16 cellular contexts compared by ENCODE assay signal in genomic region chr1:21873761-21874160, GRCh38.
DNase-seq lines count a peak whose midpoint lies in the region; ATAC-seq, FAIRE-seq and TF ChIP-seq lines count a peak whose summit lies in the region.
"Had no signal": no experiment of that assay in that cellular context is flagged by ENCODE, and none has a peak within 500 bp of the region (broad histone marks: within the 10 kb centered on the region; RNA-seq: fewer than 3 reads in every experiment).

No MANE protein-coding gene starts in this region.

- no peak overlapping the region for H3K27ac ChIP-seq in HEK293 (ENCODE audit: extremely low read depth, low read depth, low read length)
- H3K27ac ChIP-seq in H1 (ENCODE audit: low read depth, low read length): no peak overlapping the region
- H3K27ac ChIP-seq in neural progenitor cell: peak overlapping the region; percentile 37
- peak overlapping the region; percentile 39 to 79 for H3K27ac ChIP-seq in tibial artery

- 0 out of 2 replicates have a peak overlapping the region, but pooled peaks have one; percentile 13 for H2BK5ac ChIP-seq in H1 (ENCODE audit: low read depth, low read length)

- no peak overlapping the region for H3K56ac ChIP-seq in H1 (replicated peaks; ENCODE audit: insufficient read length, low read depth, low read length)

- H2AFZ ChIP-seq in H1 (ENCODE audit: low read length) (no peak overlapping the region), neural progenitor cell (replicated peaks) (no peak overlapping the region)

- H4K8ac ChIP-seq in H1 (ENCODE audit: extremely low read depth, insufficient read depth, low read length): 0 out of 2 replicates have a peak overlapping the region, but pooled peaks have one; percentile 8

- DNase-seq in H1 (ENCODE audit: low read depth in 1 of 2, low spot score in 2 of 2) (no peak), neural progenitor cell (ENCODE audit: low spot score) (no peak), tibial artery (no peak), glomerular visceral epithelial cell (ENCODE audit: extremely low spot score) (no peak)
- no peak for DNase-seq in effector memory CD8-positive, alpha-beta T cell
- DNase-seq: C1 segment of cervical spinal cord; Calu3; CD4-positive, alpha-beta T cell; DMS 273 treated with DMSO at 0.1 percent for 48 hours had no signal

- no peak overlapping the region for H3K4me3 Mint-ChIP-seq in neural progenitor cell
- H3K4me3 Mint-ChIP-seq in effector memory CD8-positive, alpha-beta T cell: no peak overlapping the region
- H3K4me3 Mint-ChIP-seq: B cell; CD4-positive, alpha-beta T cell had no signal

- H4K91ac ChIP-seq in H1 (replicated peaks; ENCODE audit: insufficient read length, low read length): no peak overlapping the region

- H2BK20ac ChIP-seq in H1 (ENCODE audit: low read length): no peak overlapping the region

- no peak overlapping the region for H3K23ac ChIP-seq in H1 (ENCODE audit: insufficient read length)

- peaks cover 4% of the 10 kb centered on the region for H3K36me3 Mint-ChIP-seq in neural progenitor cell
- peaks cover 3% of the 10 kb centered on the region for H3K36me3 Mint-ChIP-seq in effector memory CD8-positive, alpha-beta T cell (ENCODE audit: insufficient read depth)

- no peak for ATAC-seq in GM19324 (IDR thresholded peaks at IDR 0.05; ENCODE audit: low FRiP score, unreplicated experiment)
- ATAC-seq in effector memory CD8-positive, alpha-beta T cell (replicated peaks): no peak
- ATAC-seq: GM12878, HCT116 had no signal

- CTCF ChIA-PET in HEK293 (lab: Yijun Ruan, JAX): no interaction called here
- CTCF ChIA-PET in H1 (lab: Charles Lee; ENCODE audit: partially characterized antibody): no interaction called here

- no peaks in the 10 kb centered on the region for H3K79me1 ChIP-seq in H1 (ENCODE audit: low read depth, low read length)

- no peak overlapping the region for H3K4ac ChIP-seq in H1 (replicated peaks; ENCODE audit: insufficient read length, low read depth, low read length)

- no peak overlapping the region for H2BK15ac ChIP-seq in H1 (ENCODE audit: low read length)

- H3K4me2 ChIP-seq in H1 (ENCODE audit: insufficient read depth in 1 of 2, low read depth in 2 of 2, low read length in 2 of 2): no peak overlapping the region
- peak overlapping the region; percentile 55 for H3K4me2 ChIP-seq in neural progenitor cell

- H4K5ac ChIP-seq in H1 (ENCODE audit: insufficient read length, low read depth, low read length): no peak overlapping the region

- H4K20me1 ChIP-seq in H1 (replicated peaks in 1 of 2; ENCODE audit: control insufficient read depth in 1 of 2, insufficient read depth in 2 of 2, low read length in 2 of 2) (peaks cover 0 to 5% of the 10 kb centered on the region in 2 experiments), neural progenitor cell (ENCODE audit: low read depth) (no peaks in the 10 kb centered on the region)

- intact Hi-C loops in tibial artery (cut with DNase I; ENCODE audit: low total_unique reads): loop anchor here (5.0 kb wide), 1 partner anchor 84 kb away; no protein-coding TSS in a partner anchor

- H2BK120ac ChIP-seq in H1 (replicated peaks; ENCODE audit: low read depth, low read length): no peak overlapping the region

- H3K9me3 ChIP-seq in HEK293 (ENCODE audit: control insufficient read depth, insufficient read depth, low read depth, low read length) (no peaks in the 10 kb centered on the region), H1 (ENCODE audit: insufficient read depth in 2 of 2, low read depth in 1 of 2, low read length in 1 of 2) (no peaks in the 10 kb centered on the region), neural progenitor cell (ENCODE audit: low read depth) (no peaks in the 10 kb centered on the region), tibial artery (no peaks in the 10 kb centered on the region)

- no peak for TF ChIP-seq CTCF in HEK293 (tag by site-specific recombination; IDR thresholded peaks at IDR 0.05)
- TF ChIP-seq CTCF in H1 (IDR thresholded peaks at IDR 0.05; ENCODE audit: control extremely low read depth in 1 of 3, insufficient read depth in 1 of 3, low read depth in 1 of 3, low read length in 3 of 3): no peak
- no peak for TF ChIP-seq CTCF in neural progenitor cell (IDR thresholded peaks at IDR 0.05)
- no peak for TF ChIP-seq CTCF in tibial artery (IDR thresholded peaks at IDR 0.05)

- H3K4me1 ChIP-seq in HEK293 (ENCODE audit: control insufficient read depth, insufficient read depth, low read length) (no peaks in the 10 kb centered on the region), H1 (replicated peaks in 1 of 4; ENCODE audit: control insufficient read depth in 3 of 4, insufficient read depth in 4 of 4, low read length in 3 of 4) (no peaks in the 10 kb centered on the region; a peak in 1 of 7 replicates), neural progenitor cell (peaks cover 5% of the 10 kb centered on the region), tibial artery (peaks cover 0 to 42% (median 27%) of the 10 kb centered on the region in 4 donors)

- H3K36me3 ChIP-seq in HEK293 (ENCODE audit: control insufficient read depth in 2 of 2, insufficient read depth in 1 of 2, low read length in 2 of 2) (peaks cover 0 to 59% of the 10 kb centered on the region in 2 experiments; a peak in 1 of 3 replicates), H1 (ENCODE audit: control insufficient read depth in 2 of 4, insufficient read depth in 4 of 4, low read length in 3 of 4) (peaks cover 21 to 58% (median 46%) of the 10 kb centered on the region in 4 experiments), neural progenitor cell (no peaks in the 10 kb centered on the region), tibial artery (peaks cover 73 to 100% (median 85%) of the 10 kb centered on the region in 3 donors)

- no peaks in the 10 kb centered on the region for H3K23me2 ChIP-seq in H1 (ENCODE audit: low read depth, low read length)

- H3K27me3 Mint-ChIP-seq in neural progenitor cell (ENCODE audit: insufficient read depth, low read depth): no peaks in the 10 kb centered on the region
- H3K27me3 Mint-ChIP-seq in effector memory CD8-positive, alpha-beta T cell: peaks cover 15 to 45% of the 10 kb centered on the region in 2 donors
- H3K27me3 Mint-ChIP-seq: B cell; CD4-positive, alpha-beta T cell had no signal

- FAIRE-seq in H1 (lab: Jason Lieb, UNC): no peak
- FAIRE-seq: A204.1, GM12878, GM18507 had no signal

- peak overlapping the region; percentile 96 for H3K27ac Mint-ChIP-seq in neural progenitor cell
- H3K27ac Mint-ChIP-seq in effector memory CD8-positive, alpha-beta T cell: no peak overlapping the region
- H3K27ac Mint-ChIP-seq: B cell; CD4-positive, alpha-beta T cell had no signal

- WGBS in H1 (ENCODE audit: extremely low coverage in 1 of 2, insufficient coverage in 1 of 2, insufficient read length in 1 of 2, insufficient replicate concordance in 2 of 2, low coverage in 1 of 2, low lambda C conversion rate in 2 of 2, missing lambda C conversion rate in 1 of 2), 2 experiments: 92% methylated on average over 7 of the region's 10 CpGs; no CpG with 5 or more reads in 1 of the 2 experiments

- H3K27me3 ChIP-seq in H1 (replicated peaks in 1 of 4; ENCODE audit: control insufficient read depth in 3 of 4, extremely low read depth in 1 of 4, insufficient read depth in 3 of 4, low read length in 3 of 4) (no peaks in the 10 kb centered on the region; a peak in 1 of 7 replicates), neural progenitor cell (no peaks in the 10 kb centered on the region), tibial artery (no peaks in the 10 kb centered on the region)

- H3K79me2 ChIP-seq in H1 (ENCODE audit: control insufficient read depth in 1 of 2, insufficient read depth in 2 of 2, low read length in 2 of 2) (no peaks in the 10 kb centered on the region), neural progenitor cell (ENCODE audit: low read depth) (no peaks in the 10 kb centered on the region)

- H3K9me3 Mint-ChIP-seq in neural progenitor cell: no peaks in the 10 kb centered on the region
- no peaks in the 10 kb centered on the region for H3K9me3 Mint-ChIP-seq in effector memory CD8-positive, alpha-beta T cell
- H3K9me3 Mint-ChIP-seq: CD4-positive, alpha-beta T cell had no signal

- no peak for TF ChIP-seq POLR2A in H1 (IDR thresholded peaks at IDR 0.05; ENCODE audit: control extremely low read depth in 1 of 2, low read depth in 2 of 2, low read length in 2 of 2)

- no peak for TF ChIP-seq RAD21 in H1 (IDR thresholded peaks at IDR 0.05 in 1 of 2, conservative IDR thresholded peaks at IDR 0.05 in 1 of 2; ENCODE audit: low read depth in 2 of 2, low read length in 2 of 2)

- no peak overlapping the region for H3K14ac ChIP-seq in H1 (ENCODE audit: insufficient read length)

- no peak overlapping the region for H3K18ac ChIP-seq in H1 (ENCODE audit: extremely low read depth, low read length)

- POLR2A ChIA-PET in HEK293 (lab: Yijun Ruan, JAX) (no interaction called here), H1 (lab: Charles Lee; ENCODE audit: partially characterized antibody) (no interaction called here)

- no peak overlapping the region; a peak in 1 of 7 replicates for H3K9ac ChIP-seq in H1 (replicated peaks in 1 of 4; ENCODE audit: extremely low read depth in 1 of 4, low read depth in 3 of 4, low read length in 3 of 4)
- peak overlapping the region; percentile 27 for H3K9ac ChIP-seq in neural progenitor cell

- H3K4me3 ChIP-seq in HEK293 (ENCODE audit: low read depth, low read length): no peak overlapping the region
- H3K4me3 ChIP-seq in H1 (ENCODE audit: extremely low read depth in 1 of 4, insufficient read depth in 2 of 4, low read depth in 3 of 4, low read length in 4 of 4): no peak overlapping the region
- no peak overlapping the region for H3K4me3 ChIP-seq in neural progenitor cell
- no peak overlapping the region for H3K4me3 ChIP-seq in tibial artery
- H3K4me3 ChIP-seq: GM12878 had no signal

- no peak overlapping the region for H2AK5ac ChIP-seq in H1 (ENCODE audit: low read depth, low read length)

- H3K4me1 Mint-ChIP-seq in neural progenitor cell: peaks cover 12% of the 10 kb centered on the region
- H3K4me1 Mint-ChIP-seq in effector memory CD8-positive, alpha-beta T cell (ENCODE audit: low read depth in 2 of 2): no peaks in the 10 kb centered on the region
- H3K4me1 Mint-ChIP-seq: B cell had no signal

- no peak for TF ChIP-seq EP300 in H1 (IDR thresholded peaks at IDR 0.05; ENCODE audit: borderline replicate concordance in 1 of 2, low read depth in 2 of 2, low read length in 2 of 2)

- no peaks in the 10 kb centered on the region for H3F3A ChIP-seq in neural progenitor cell (ENCODE audit: low read depth)

- H2BK12ac ChIP-seq in H1 (ENCODE audit: low read depth, low read length): no peak overlapping the region

TF ChIP-seq in HEK293, 187 proteins besides CTCF, POLR2A, EP300 and RAD21:
- TF ChIP-seq ZFHX2 (tag by site-specific recombination; conservative IDR thresholded peaks at IDR 0.05): peak; percentile 57
- TF ChIP-seq EGR2 (tag by site-specific recombination; IDR thresholded peaks at IDR 0.05; ENCODE audit: low read depth): peak; percentile 75
- no peak for TF ChIP-seq ZNF558 (tag by site-specific recombination; IDR thresholded peaks at IDR 0.05)
- TF ChIP-seq ZNF138 (tag by site-specific recombination; IDR thresholded peaks at IDR 0.05; ENCODE audit: borderline replicate concordance): no peak
TF ChIP-seq in HEK293: peak in this region for 2.

TF ChIP-seq in H1, 55 proteins besides CTCF, POLR2A, EP300 and RAD21 (continues in another document):
- TF ChIP-seq ZNF274 (IDR thresholded peaks at IDR 0.05; ENCODE audit: borderline replicate concordance, extremely low read depth, low read length) (no peak), YY1 (IDR thresholded peaks at IDR 0.05; ENCODE audit: low read depth, low read length) (no peak), SP1 (IDR thresholded peaks at IDR 0.05; ENCODE audit: low read depth, low read length) (no peak)

Comparison
In these comparisons a context has a peak if more than half of its experiments do, and no peak if none do; other contexts are left out.
1. H3K27ac ChIP-seq: peak in neural progenitor cell (single experiment) and tibial artery (2 of 2); none in HEK293 (single experiment) and H1 (single experiment).